Comparison of ENCODE assay signal across 13 cellular contexts in the genomic region with DNA sequence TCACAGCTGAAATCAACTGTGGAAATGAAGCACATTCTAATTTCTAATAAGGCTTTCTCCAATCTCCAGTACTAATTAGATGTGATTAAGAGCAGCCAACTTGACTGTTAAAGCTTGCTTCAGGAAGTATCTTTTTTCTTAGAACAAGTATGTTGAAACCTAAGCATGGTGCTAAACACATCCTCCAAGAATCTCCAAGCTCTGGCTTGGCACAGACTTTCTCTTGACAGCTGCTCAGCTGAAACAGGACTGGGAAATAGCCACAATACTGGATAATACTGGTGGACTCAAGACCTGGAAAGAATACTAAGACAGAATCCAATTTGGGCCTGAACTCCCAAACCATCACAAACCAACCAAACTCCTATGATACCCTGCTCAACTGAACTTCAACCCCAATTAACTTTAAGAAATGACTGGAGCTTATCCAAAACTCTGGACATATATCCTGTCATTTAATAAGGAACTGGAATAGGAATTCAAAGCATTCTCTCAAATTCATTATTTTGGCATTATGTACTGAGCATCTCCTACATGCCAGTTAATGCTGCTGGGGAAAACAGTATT. TPM values are rescaled to one million over a fixed set of nuclear protein-coding genes. Genes with fewer than 3 reads are reported as not detected.
DNase-seq lines count a peak whose midpoint lies in the region; ATAC-seq lines count a peak whose summit lies in the region.
"Had no signal": no experiment of that assay in that cellular context is flagged by ENCODE, and none has a peak within 500 bp of the region (broad histone marks: within the 10 kb centered on the region; RNA-seq: fewer than 3 reads in every experiment).

No MANE protein-coding gene starts in this region.

- H3K27ac ChIP-seq in aorta (ENCODE audit: low read depth in 1 of 2, low read length in 2 of 2): no peak overlapping the region
- H3K27ac ChIP-seq: BLaER1, breast epithelium, neural progenitor cell had no signal

- H3K4me3 ChIP-seq in aorta (ENCODE audit: low read length in 2 of 2): no peak overlapping the region
- H3K4me3 ChIP-seq: BLaER1, breast epithelium, neural progenitor cell had no signal

- DNase-seq in Right ventricle myocardium superior (no peak), cardiac septum (ENCODE audit: low spot score) (no peak), astrocyte of the hippocampus (ENCODE audit: low read depth, low spot score) (peak; percentile 44), left cardiac atrium (peak; percentile 33), aorta (no peak), kidney glomerular epithelial cell (lab: John Stamatoyannopoulos, UW) (no peak)
- DNase-seq: NCI-H2227 treated with DMSO at 0.1 percent for 48 hours had no signal

- H3K27me3 ChIP-seq in aorta (ENCODE audit: control insufficient read depth in 1 of 2, insufficient read depth in 2 of 2, low read length in 1 of 2): no peaks in the 10 kb centered on the region
- H3K27me3 ChIP-seq: BLaER1, breast epithelium, neural progenitor cell had no signal

- peaks cover 0 to 1% of the 10 kb centered on the region in 2 donors for H3K4me1 ChIP-seq in aorta (ENCODE audit: control insufficient read depth in 1 of 2, insufficient read depth in 2 of 2, low read length in 2 of 2)
- H3K4me1 ChIP-seq: BLaER1, neural progenitor cell had no signal

- no peaks in the 10 kb centered on the region for H3K36me3 ChIP-seq in aorta (ENCODE audit: control insufficient read depth in 1 of 2, insufficient read depth in 2 of 2, low read length in 1 of 2)
- H3K36me3 ChIP-seq: breast epithelium, neural progenitor cell had no signal

- intact Hi-C loops in Right ventricle myocardium superior (cut with DNase I) (no loop called here), cardiac septum (cut with DNase I) (no loop called here), left cardiac atrium (cut with DNase I) (no loop called here), aorta (cut with DNase I) (no loop called here)

- ATAC-seq in Right ventricle myocardium superior (ENCODE audit: poor library complexity): peak; percentile 89
- peak; percentile 90 to 91 for ATAC-seq in left cardiac atrium
- peak; percentile 52 for ATAC-seq in aorta (ENCODE audit: low FRiP score)
- ATAC-seq in GM21825 (IDR thresholded peaks at IDR 0.05; ENCODE audit: unreplicated experiment): no peak
- ATAC-seq in HG03175 (IDR thresholded peaks at IDR 0.05; ENCODE audit: unreplicated experiment): no peak
- ATAC-seq: esophagus mucosa had no signal

- H3K9me3 ChIP-seq in aorta (ENCODE audit: control insufficient read depth, low read length): no peaks in the 10 kb centered on the region
- H3K9me3 ChIP-seq: breast epithelium had no signal

RNA-seq across cellular contexts. Expression of a gene that starts 16.2 kb away (rescaled TPM):
- total RNA-seq in Right ventricle myocardium superior (29.9 TPM), cardiac septum (50.5 TPM), left cardiac atrium (10 to 100 TPM; 41.8 to 57.6 TPM), aorta (100 to 1,000 TPM; 103 to 104 TPM)
- polyA plus RNA-seq in aorta: 10 to 100 TPM; 20.5 to 49.8 TPM

RNA-seq across cellular contexts. Expression of a gene that starts 26.2 kb away (rescaled TPM):
- total RNA-seq in Right ventricle myocardium superior (15.2 TPM), cardiac septum (19.1 TPM), left cardiac atrium (10 to 100 TPM; 14.1 to 17.5 TPM), aorta (10 to 100 TPM; 18.7 to 19.4 TPM)
- polyA plus RNA-seq in aorta: 10 to 100 TPM; 11.9 to 13.0 TPM

RNA-seq across cellular contexts. Expression of a gene that starts 53.1 kb away (rescaled TPM):
- total RNA-seq in Right ventricle myocardium superior (601 TPM), cardiac septum (510 TPM), left cardiac atrium (100 to 1,000 TPM; 666 to 710 TPM), aorta (100 to 1,000 TPM; 772 to 916 TPM)
- 1,000 to 10,000 TPM; 1,304 to 1,463 TPM for polyA plus RNA-seq in aorta

RNA-seq across cellular contexts. Expression of a gene that starts 59.2 kb away (rescaled TPM):
- total RNA-seq in Right ventricle myocardium superior (5.3 TPM), cardiac septum (6.2 TPM), left cardiac atrium (10 to 100 TPM; 10.6 to 10.8 TPM), aorta (10 to 100 TPM; 10.4 to 19.8 TPM)
- polyA plus RNA-seq in aorta: 1 to 10 TPM; 4.6 to 4.8 TPM

Comparison
In these comparisons a context has a peak if more than half of its experiments do, and no peak if none do; other contexts are left out.
1. DNase-seq: peak in astrocyte of the hippocampus (single experiment) and left cardiac atrium (single experiment); none in Right ventricle myocardium superior (single experiment), cardiac septum (single experiment), aorta (0 of 2) and kidney glomerular epithelial cell (single experiment).
2. ATAC-seq: peak in Right ventricle myocardium superior (single experiment), left cardiac atrium (2 of 2) and aorta (single experiment); none in GM21825 (single experiment) and HG03175 (single experiment).